In the genomic region with DNA sequence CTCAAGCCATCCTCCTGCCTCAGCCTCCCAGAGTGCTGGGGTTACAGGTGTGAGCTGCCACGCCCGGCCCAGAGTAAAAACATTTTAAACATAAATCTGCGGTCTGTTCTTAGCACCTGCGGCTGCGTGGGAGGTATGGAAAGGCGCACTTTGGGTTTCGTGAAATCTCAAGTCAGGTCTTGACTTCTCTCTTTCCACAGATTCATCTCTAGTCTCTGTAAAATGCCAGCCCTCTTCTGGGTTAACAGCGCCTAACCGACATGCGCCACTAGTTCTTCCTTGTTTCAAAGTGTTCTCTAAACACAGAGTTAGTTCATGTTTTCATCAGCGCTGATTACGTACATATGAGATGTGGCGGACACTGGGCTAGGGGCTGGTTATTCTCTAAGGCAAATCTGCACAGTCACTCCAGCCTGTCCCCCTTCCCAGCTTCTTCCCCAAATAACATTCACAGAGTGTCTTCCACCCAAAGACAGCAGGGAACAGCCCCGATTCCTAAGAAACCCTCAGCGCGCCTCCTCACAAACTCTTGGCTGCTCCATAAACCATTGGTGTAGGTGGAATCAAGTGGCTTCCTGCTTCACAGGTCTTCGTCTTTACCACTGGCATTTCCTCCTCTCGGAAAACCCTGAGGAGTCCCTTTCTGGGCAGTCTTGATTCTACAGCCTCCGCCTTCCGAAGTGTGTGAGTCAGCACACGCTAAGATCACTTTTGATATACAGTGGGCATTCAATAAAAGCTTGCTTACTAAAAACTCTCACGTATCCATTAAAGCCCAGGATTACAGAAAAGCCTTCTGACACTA, we compare ENCODE assay signal across 8 cellular contexts. TPM values are rescaled to one million over a fixed set of nuclear protein-coding genes. Genes with fewer than 3 reads are reported as not detected.
DNase-seq lines count a peak whose midpoint lies in the region; ATAC-seq, FAIRE-seq and TF ChIP-seq lines count a peak whose summit lies in the region.

No MANE protein-coding gene starts in this region.

- H3K9ac ChIP-seq in PC-3 (ENCODE audit: low read length): peak overlapping the region; percentile 100

- H3K27me3 ChIP-seq in PC-3 (ENCODE audit: low read length) (no peaks in the 10 kb centered on the region), psoas muscle (ENCODE audit: insufficient read depth in 3 of 3, low read length in 2 of 3) (no peaks in the 10 kb centered on the region)

- H3K4me2 ChIP-seq in PC-3 (ENCODE audit: low read length): peak overlapping the region; percentile 84

- H3F3A ChIP-seq in PC-3 (ENCODE audit: low read length, unreplicated experiment): peaks cover 6% of the 10 kb centered on the region

- intact Hi-C loops in PC-3 (cut with micrococcal nuclease): loop anchor here (1.0 kb wide), 1 partner anchor 8 kb away; no protein-coding TSS in a partner anchor
- intact Hi-C loops in psoas muscle (cut with DNase I): no loop called here

- CTCF ChIA-PET in PC-3 (lab: Charles Lee): interaction anchor here (0.6 kb wide), 1 partner anchor 1187 kb away, joined by 3 read pairs; no protein-coding TSS in a partner anchor

- H4K20me1 ChIP-seq in PC-3 (ENCODE audit: low read length): 0 out of 2 replicates have a peak, but pooled peaks cover 11% of the 10 kb centered on the region

- peaks cover 52% of the 10 kb centered on the region for H3K79me2 ChIP-seq in PC-3 (ENCODE audit: low read length)

- H3K9me3 ChIP-seq in PC-3 (ENCODE audit: low read length) (no peaks in the 10 kb centered on the region), psoas muscle (no peaks in the 10 kb centered on the region)

- H2AFZ ChIP-seq in PC-3 (ENCODE audit: low read length): no peak overlapping the region

- TF ChIP-seq CTCF in PC-3 (conservative IDR thresholded peaks at IDR 0.05; ENCODE audit: low read depth, low read length): no peak
- no peak for TF ChIP-seq CTCF in psoas muscle (IDR thresholded peaks at IDR 0.05)

- H3K36me3 ChIP-seq in PC-3 (ENCODE audit: low read depth, low read length) (peaks cover 16% of the 10 kb centered on the region), psoas muscle (ENCODE audit: insufficient read depth in 1 of 2, low read depth in 1 of 2) (no peaks in the 10 kb centered on the region)

- 74 to 78% (median 78%) methylated on average over 22 of the region's 22 CpGs for WGBS in psoas muscle, 3 donors

- H3K9me2 ChIP-seq in PC-3 (replicated peaks; ENCODE audit: low read length): no peaks in the 10 kb centered on the region

- H3K27ac ChIP-seq in PC-3 (ENCODE audit: low read length): peak overlapping the region; percentile 98
- peak overlapping the region; percentile 73 for H3K27ac ChIP-seq in psoas muscle

- POLR2A ChIA-PET in PC-3 (lab: Charles Lee; ENCODE audit: unreplicated experiment): interaction anchor here (0.6 to 1.1 kb wide), 2 partner anchors 9 to 262 kb away, joined by 3 to 4 read pairs; no protein-coding TSS in a partner anchor

- BruUV-seq in PC-3 (replicated peaks; lab: Mats Ljungman, UMichigan): TSS peak; percentile 58

- peak; percentile 25 for ATAC-seq in HG02970 (IDR thresholded peaks at IDR 0.05; ENCODE audit: low FRiP score, unreplicated experiment)
- ATAC-seq in PC-3: peak; percentile 68
- ATAC-seq in psoas muscle: peak in 1 of 4 donors; percentile 23
- ATAC-seq in GM21825 (IDR thresholded peaks at IDR 0.05; ENCODE audit: unreplicated experiment): no peak

- H3K4me1 ChIP-seq in PC-3 (ENCODE audit: insufficient read depth, low read length) (peaks cover 30% of the 10 kb centered on the region), psoas muscle (no peaks in the 10 kb centered on the region)

- TF ChIP-seq POLR2A in GM12892 (IDR thresholded peaks at IDR 0.05; ENCODE audit: low read depth, low read length): 0 out of 2 replicates have a peak, but pooled peaks have one; percentile 41

- FAIRE-seq in GM12892 (lab: Jason Lieb, UNC): peak; percentile 63

- no peak for DNase-seq in GM12892 (ENCODE audit: insufficient read length)
- peak; percentile 92 for DNase-seq in PC-3
- peak; percentile 56 for DNase-seq in activated T-helper 9 cell treated with anti-CD3 and anti-CD28 coated beads, Interleukin-2, amount 50 U/mL, for 16 hours (ENCODE audit: low read depth)
- DNase-seq in germinal center (ENCODE audit: low spot score): peak; percentile 63
- no peak for DNase-seq in psoas muscle
- DNase-seq in NK-92 treated with Interleukin-12 subunit alpha and Interleukin-12 subunit beta, amount 100 ng/mL, for 24 hours (lab: John Stamatoyannopoulos, UW): no peak

- peak overlapping the region; percentile 79 for H3K4me3 ChIP-seq in PC-3 (ENCODE audit: low read length)
- peak overlapping the region; percentile 79 for H3K4me3 ChIP-seq in psoas muscle

RNA-seq across cellular contexts. Expression of gene PARP4, which starts 1.4 kb away (rescaled TPM):
- polyA plus RNA-seq in GM12892 (2012; ENCODE audit: missing spikeins): 32.9 TPM
- total RNA-seq in PC-3 (2014; rRNA removed) (50.4 and 54.4 TPM in 2 replicates), psoas muscle (10 to 100 TPM in 2 of 4 donors, 1 to 10 TPM in 2; 4.9 to 17.0 (median 8.8) TPM)
- polyA plus RNA-seq in psoas muscle: 1 to 10 TPM; 3.1 to 7.6 (median 4.9) TPM

Comparison
In these comparisons a context has a peak if more than half of its experiments do, and no peak if none do; other contexts are left out.
1. DNase-seq: peak in PC-3 (single experiment), activated T-helper 9 cell treated with anti-CD3 and anti-CD28 coated beads, Interleukin-2, amount 50 U/mL, for 16 hours (single experiment) and germinal center (single experiment); none in GM12892 (single experiment), psoas muscle (0 of 2) and NK-92 treated with Interleukin-12 subunit alpha and Interleukin-12 subunit beta, amount 100 ng/mL, for 24 hours (single experiment).